ENCODE assay signal across 8 cellular contexts in the genomic region with DNA sequence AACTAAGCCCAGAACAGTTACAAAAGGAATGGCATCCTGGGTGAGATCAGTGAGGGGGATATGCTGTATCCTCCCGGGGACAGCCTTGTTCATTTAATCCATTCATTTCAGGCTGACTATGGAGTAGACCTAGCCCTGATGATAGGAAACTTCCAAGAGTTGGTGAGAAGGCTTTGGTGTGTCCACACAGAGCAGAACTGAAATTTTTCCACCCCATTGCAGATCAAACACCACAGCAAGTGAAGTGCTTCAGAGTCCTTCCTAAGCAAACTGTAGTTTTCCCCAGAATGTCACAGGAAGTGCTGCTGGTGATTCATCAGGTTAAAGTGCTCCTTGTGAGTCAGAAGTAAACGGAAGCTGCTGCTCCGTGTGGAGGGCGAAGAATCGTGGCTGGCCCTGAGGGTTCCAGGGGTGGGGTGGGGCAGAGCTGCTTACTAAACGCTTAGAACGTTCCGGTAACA.
A peak's percentile ranks its signal among the peaks of the same experiment; 100 is the strongest.
DNase-seq lines count a peak whose midpoint lies in the region; ATAC-seq, FAIRE-seq and TF ChIP-seq lines count a peak whose summit lies in the region.

No MANE protein-coding gene starts in this region.

- TF ChIP-seq RAD21 in A549 (conservative IDR thresholded peaks at IDR 0.05 in 1 of 2, IDR thresholded peaks at IDR 0.05 in 1 of 2): no peak

- no peaks in the 10 kb centered on the region for H3K27me3 ChIP-seq in skeletal muscle satellite cell (ENCODE audit: control insufficient read depth, insufficient read depth, low read length)

- peak; percentile 28 for FAIRE-seq in A549 (lab: Jason Lieb, UNC)

- ATAC-seq in A549: peak; percentile 91 to 92
- peak; percentile 66 for ATAC-seq in GM19463 (IDR thresholded peaks at IDR 0.05; ENCODE audit: unreplicated experiment)
- ATAC-seq in HG03565 (IDR thresholded peaks at IDR 0.05; ENCODE audit: unreplicated experiment): no peak

- no peak for TF ChIP-seq POLR2A in A549 (IDR thresholded peaks at IDR 0.05; ENCODE audit: low read length)

- peak overlapping the region; percentile 51 for H3K9ac ChIP-seq in skeletal muscle satellite cell (ENCODE audit: low read depth, low read length)

- no peaks in the 10 kb centered on the region for H3K36me3 ChIP-seq in skeletal muscle satellite cell (ENCODE audit: insufficient read depth, low read length)

- H3K4me2 ChIP-seq in A549: peak overlapping the region; percentile 80
- peak overlapping the region; percentile 65 for H3K4me2 ChIP-seq in skeletal muscle satellite cell (ENCODE audit: low read length)

- H3K4me1 ChIP-seq in A549: peaks cover 24% of the 10 kb centered on the region
- peaks cover 28% of the 10 kb centered on the region for H3K4me1 ChIP-seq in skeletal muscle satellite cell (ENCODE audit: control insufficient read depth, insufficient read depth, low read length)

- peak overlapping the region; percentile 92 to 93 for H3K27ac ChIP-seq in A549

- WGBS in A549 (ENCODE audit: missing lambda C conversion rate): 6% methylated on average over 8 of the region's 8 CpGs

- DNase-seq in A549 (ENCODE audit: low read depth in 1 of 2, low spot score in 1 of 2): peak; percentile 74 to 90
- peak; percentile 37 for DNase-seq in OCI-M1 (lab: John Stamatoyannopoulos, UW)
- peak; percentile 81 to 84 for DNase-seq in activated T-cell treated with anti-CD3 and anti-CD28 coated beads, Interleukin-2, amount 50 U/mL, for 48 hours
- peak; percentile 92 for DNase-seq in fibroblast of the aortic adventitia (ENCODE audit: low read depth)
- DNase-seq in NCI-H1694 (lab: John Stamatoyannopoulos, UW): no peak

- TF ChIP-seq CTCF in A549 (IDR thresholded peaks at IDR 0.05) (no peak), fibroblast of the aortic adventitia (IDR thresholded peaks at IDR 0.05; ENCODE audit: insufficient read depth, low read length) (no peak)

- H3K9me3 ChIP-seq in A549 (no peaks in the 10 kb centered on the region), skeletal muscle satellite cell (replicated peaks; ENCODE audit: low read length) (no peaks in the 10 kb centered on the region)

- no peak overlapping the region for H3K4me3 ChIP-seq in A549
- H3K4me3 ChIP-seq in fibroblast of the aortic adventitia (ENCODE audit: low read depth, low read length): no peak overlapping the region
- no peak overlapping the region for H3K4me3 ChIP-seq in skeletal muscle satellite cell (ENCODE audit: low read length)

- 0 out of 5 replicates have a peak, but pooled peaks of 1 of the 2 experiments have one; percentile 19 for TF ChIP-seq EP300 in A549 (IDR thresholded peaks at IDR 0.05)

- CTCF ChIA-PET in A549 (lab: Yijun Ruan, JAX): interaction anchor here (0.8 to 2.5 kb wide), 11 partner anchors 11 to 414 kb away, joined by 3 to 11 read pairs (median 4); no protein-coding TSS in a partner anchor

- POLR2A ChIA-PET in A549 (lab: Yijun Ruan, JAX): interaction anchor here (0.8 to 1.2 kb wide), 3 partner anchors 115 to 154 kb away, joined by 3 to 5 read pairs (median 3); partner anchors contain the start of genes B3GLCT and HSPH1

TF ChIP-seq in A549, 52 proteins besides CTCF, POLR2A, EP300 and RAD21:
- no peak for TF ChIP-seq ESRRA (IDR thresholded peaks at IDR 0.05; ENCODE audit: borderline replicate concordance, low read length)
- TF ChIP-seq HES2 (IDR thresholded peaks at IDR 0.05): no peak
- TF ChIP-seq HDAC2 (IDR thresholded peaks at IDR 0.05): no peak
- TF ChIP-seq JUNB (IDR thresholded peaks at IDR 0.05): peak; percentile 63
- TF ChIP-seq, protein P1, sequence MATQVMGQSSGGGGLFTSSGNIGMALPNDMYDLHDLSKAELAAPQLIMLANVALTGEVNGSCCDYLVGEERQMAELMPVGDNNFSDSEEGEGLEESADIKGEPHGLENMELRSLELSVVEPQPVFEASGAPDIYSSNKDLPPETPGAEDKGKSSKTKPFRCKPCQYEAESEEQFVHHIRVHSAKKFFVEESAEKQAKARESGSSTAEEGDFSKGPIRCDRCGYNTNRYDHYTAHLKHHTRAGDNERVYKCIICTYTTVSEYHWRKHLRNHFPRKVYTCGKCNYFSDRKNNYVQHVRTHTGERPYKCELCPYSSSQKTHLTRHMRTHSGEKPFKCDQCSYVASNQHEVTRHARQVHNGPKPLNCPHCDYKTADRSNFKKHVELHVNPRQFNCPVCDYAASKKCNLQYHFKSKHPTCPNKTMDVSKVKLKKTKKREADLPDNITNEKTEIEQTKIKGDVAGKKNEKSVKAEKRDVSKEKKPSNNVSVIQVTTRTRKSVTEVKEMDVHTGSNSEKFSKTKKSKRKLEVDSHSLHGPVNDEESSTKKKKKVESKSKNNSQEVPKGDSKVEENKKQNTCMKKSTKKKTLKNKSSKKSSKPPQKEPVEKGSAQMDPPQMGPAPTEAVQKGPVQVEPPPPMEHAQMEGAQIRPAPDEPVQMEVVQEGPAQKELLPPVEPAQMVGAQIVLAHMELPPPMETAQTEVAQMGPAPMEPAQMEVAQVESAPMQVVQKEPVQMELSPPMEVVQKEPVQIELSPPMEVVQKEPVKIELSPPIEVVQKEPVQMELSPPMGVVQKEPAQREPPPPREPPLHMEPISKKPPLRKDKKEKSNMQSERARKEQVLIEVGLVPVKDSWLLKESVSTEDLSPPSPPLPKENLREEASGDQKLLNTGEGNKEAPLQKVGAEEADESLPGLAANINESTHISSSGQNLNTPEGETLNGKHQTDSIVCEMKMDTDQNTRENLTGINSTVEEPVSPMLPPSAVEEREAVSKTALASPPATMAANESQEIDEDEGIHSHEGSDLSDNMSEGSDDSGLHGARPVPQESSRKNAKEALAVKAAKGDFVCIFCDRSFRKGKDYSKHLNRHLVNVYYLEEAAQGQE (IDR thresholded peaks at IDR 0.05): no peak
- peak; percentile 12; the same call in 1 of the 2 replicates for TF ChIP-seq GATA3 (IDR thresholded peaks at IDR 0.05; ENCODE audit: borderline replicate concordance)
- TF ChIP-seq CHD2 (IDR thresholded peaks at IDR 0.05; ENCODE audit: low read length, partially characterized antibody): no peak
- TF ChIP-seq MYC (IDR thresholded peaks at IDR 0.05; ENCODE audit: borderline replicate concordance, low read length): no peak
- TF ChIP-seq, protein P2, sequence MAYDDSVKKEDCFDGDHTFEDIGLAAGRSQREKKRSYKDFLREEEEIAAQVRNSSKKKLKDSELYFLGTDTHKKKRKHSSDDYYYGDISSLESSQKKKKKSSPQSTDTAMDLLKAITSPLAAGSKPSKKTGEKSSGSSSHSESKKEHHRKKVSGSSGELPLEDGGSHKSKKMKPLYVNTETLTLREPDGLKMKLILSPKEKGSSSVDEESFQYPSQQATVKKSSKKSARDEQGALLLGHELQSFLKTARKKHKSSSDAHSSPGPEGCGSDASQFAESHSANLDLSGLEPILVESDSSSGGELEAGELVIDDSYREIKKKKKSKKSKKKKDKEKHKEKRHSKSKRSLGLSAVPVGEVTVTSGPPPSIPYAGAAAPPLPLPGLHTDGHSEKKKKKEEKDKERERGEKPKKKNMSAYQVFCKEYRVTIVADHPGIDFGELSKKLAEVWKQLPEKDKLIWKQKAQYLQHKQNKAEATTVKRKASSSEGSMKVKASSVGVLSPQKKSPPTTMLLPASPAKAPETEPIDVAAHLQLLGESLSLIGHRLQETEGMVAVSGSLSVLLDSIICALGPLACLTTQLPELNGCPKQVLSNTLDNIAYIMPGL (CRISPR knock-in tag; IDR thresholded peaks at IDR 0.05; ENCODE audit: borderline replicate concordance): no peak
- TF ChIP-seq, protein P3, sequence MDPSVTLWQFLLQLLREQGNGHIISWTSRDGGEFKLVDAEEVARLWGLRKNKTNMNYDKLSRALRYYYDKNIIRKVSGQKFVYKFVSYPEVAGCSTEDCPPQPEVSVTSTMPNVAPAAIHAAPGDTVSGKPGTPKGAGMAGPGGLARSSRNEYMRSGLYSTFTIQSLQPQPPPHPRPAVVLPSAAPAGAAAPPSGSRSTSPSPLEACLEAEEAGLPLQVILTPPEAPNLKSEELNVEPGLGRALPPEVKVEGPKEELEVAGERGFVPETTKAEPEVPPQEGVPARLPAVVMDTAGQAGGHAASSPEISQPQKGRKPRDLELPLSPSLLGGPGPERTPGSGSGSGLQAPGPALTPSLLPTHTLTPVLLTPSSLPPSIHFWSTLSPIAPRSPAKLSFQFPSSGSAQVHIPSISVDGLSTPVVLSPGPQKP (IDR thresholded peaks at IDR 0.05; ENCODE audit: low read depth, low read length): no peak
- peak; percentile 72 for TF ChIP-seq MAX (IDR thresholded peaks at IDR 0.05)
- peak; percentile 53 to 63; a peak in 3 of 5 replicates for TF ChIP-seq JUN (IDR thresholded peaks at IDR 0.05)
- TF ChIP-seq, protein P4, sequence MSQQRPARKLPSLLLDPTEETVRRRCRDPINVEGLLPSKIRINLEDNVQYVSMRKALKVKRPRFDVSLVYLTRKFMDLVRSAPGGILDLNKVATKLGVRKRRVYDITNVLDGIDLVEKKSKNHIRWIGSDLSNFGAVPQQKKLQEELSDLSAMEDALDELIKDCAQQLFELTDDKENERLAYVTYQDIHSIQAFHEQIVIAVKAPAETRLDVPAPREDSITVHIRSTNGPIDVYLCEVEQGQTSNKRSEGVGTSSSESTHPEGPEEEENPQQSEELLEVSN (IDR thresholded peaks at IDR 0.05; ENCODE audit: borderline replicate concordance, low read depth): peak; percentile 36; the same call in 1 of the 2 replicates
- TF ChIP-seq FOSL2 (IDR thresholded peaks at IDR 0.05): peak; percentile 73
- TF ChIP-seq FOSL2 (CRISPR knock-in tag; IDR thresholded peaks at IDR 0.05): peak; percentile 89
TF ChIP-seq in A549: peak in this region for 6.
